ENCODE assay signal across 26 cellular contexts in the genomic region with DNA sequence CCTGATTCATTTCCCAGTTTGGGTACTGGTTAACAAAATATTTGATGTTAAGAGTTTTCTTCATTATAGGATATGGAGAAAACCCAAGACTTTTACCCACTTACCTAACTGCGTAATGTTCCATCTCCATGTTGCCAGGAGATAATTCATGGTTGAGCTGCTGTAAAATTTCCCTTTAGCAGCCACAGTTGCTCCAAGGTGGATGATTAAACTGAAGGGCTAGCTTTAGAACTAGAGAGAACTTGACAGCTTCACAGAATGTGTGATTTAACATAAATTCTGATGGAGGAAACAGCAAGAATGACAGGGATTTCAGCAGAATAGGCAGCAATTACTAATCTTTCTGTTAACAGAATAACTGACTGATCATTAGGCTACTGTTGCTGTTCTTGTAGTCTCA.
"Had no signal": no experiment of that assay in that cellular context is flagged by ENCODE, and none has a peak within 500 bp of the region (broad histone marks: within the 10 kb centered on the region; RNA-seq: fewer than 3 reads in every experiment).

No MANE protein-coding gene starts in this region.

- DNase-seq: colonic mucosa; cortex of kidney; dermis blood vessel endothelial cell; dorsolateral prefrontal cortex; effector CD4-positive, alpha-beta T cell; effector CD8-positive, alpha-beta T cell; effector memory CD4-positive, alpha-beta T cell; effector memory CD8-positive, alpha-beta T cell; endodermal cell; erythroblast; esophagus squamous epithelium; foreskin fibroblast; foreskin keratinocyte; foreskin melanocyte; gastrocnemius medialis; glutamatergic neuron; head of caudate nucleus; heart left ventricle; heart right ventricle had no signal

- H3K9me3 Mint-ChIP-seq: dendritic cell treated with granulocyte-macrophage colony-stimulating factor and Interleukin-4, amounts not matched to agents 40 ng/mL and 50 ng/mL, for 4 days; effector memory CD8-positive, alpha-beta T cell; endodermal cell had no signal

- ATAC-seq: effector memory CD8-positive, alpha-beta T cell; esophagus mucosa; foreskin keratinocyte; gastrocnemius medialis; gastroesophageal sphincter; heart left ventricle; heart right ventricle had no signal

- H3K4me1 Mint-ChIP-seq: endodermal cell had no signal

- H3K27ac Mint-ChIP-seq: dendritic cell treated with granulocyte-macrophage colony-stimulating factor and Interleukin-4, amounts not matched to agents 40 ng/mL and 50 ng/mL, for 4 days; effector memory CD8-positive, alpha-beta T cell; endodermal cell had no signal

- FAIRE-seq: colon, endometrium, endothelial cell of umbilical vein, frontal cortex had no signal

- H3K4me3 Mint-ChIP-seq: dendritic cell treated with granulocyte-macrophage colony-stimulating factor and Interleukin-4, amounts not matched to agents 40 ng/mL and 50 ng/mL, for 4 days; effector memory CD8-positive, alpha-beta T cell; endodermal cell had no signal
